18 cellular contexts compared by ENCODE assay signal in genomic region chr18:48772457-48772856, GRCh38.
"Had no signal": no experiment of that assay in that cellular context is flagged by ENCODE, and none has a peak within 500 bp of the region (broad histone marks: within the 10 kb centered on the region; RNA-seq: fewer than 3 reads in every experiment).

No MANE protein-coding gene starts in this region.

- ATAC-seq: activated CD8-positive, alpha-beta T cell treated with anti-CD3 and anti-CD28 coated beads for 36 hours; activated T-cell treated with anti-CD3 and anti-CD28 coated beads, Interleukin-2, amount 50 U/mL, for 72 hours; T-cell had no signal

- H3K9me3 ChIP-seq: body of pancreas, MG63 had no signal

- H3K4me2 ChIP-seq: KMS-11 had no signal

- H3K9ac ChIP-seq: KMS-11 had no signal

- DNase-seq: activated CD4-positive, alpha-beta T cell treated with anti-CD3 and anti-CD28 coated beads for 4 hours; activated CD8-positive, alpha-beta memory T cell treated with anti-CD3 and anti-CD28 coated beads, Interleukin-2, amount 50 U/mL, for 4 hours; activated CD8-positive, alpha-beta T cell treated with anti-CD3 and anti-CD28 coated beads for 36 hours; activated T-cell treated with anti-CD3 and anti-CD28 coated beads, Interleukin-2, amount 50 U/mL, for 72 hours; aorta; body of pancreas; MG63; NCI-H1092 treated with DMSO at 0.1 percent for 48 hours; NCI-H1417 treated with DMSO at 0.1 percent for 48 hours; NCI-H1694; NCI-H2029 treated with DMSO at 0.1 percent for 48 hours; NCI-H510A treated with DMSO at 0.1 percent for 48 hours; SHP77 treated with DMSO at 0.1 percent for 48 hours; T-cell; T-helper 2 cell; WERI-Rb-1 had no signal

- H3K27ac ChIP-seq: body of pancreas, KMS-11, WERI-Rb-1 had no signal

- FAIRE-seq: RCC 7860 had no signal

- H3K4me1 ChIP-seq: body of pancreas had no signal

- H3K4me3 ChIP-seq: body of pancreas, MG63 had no signal

- H3K27me3 ChIP-seq: body of pancreas, MG63 had no signal
